ENCODE assay signal across 11 cellular contexts in the genomic region with DNA sequence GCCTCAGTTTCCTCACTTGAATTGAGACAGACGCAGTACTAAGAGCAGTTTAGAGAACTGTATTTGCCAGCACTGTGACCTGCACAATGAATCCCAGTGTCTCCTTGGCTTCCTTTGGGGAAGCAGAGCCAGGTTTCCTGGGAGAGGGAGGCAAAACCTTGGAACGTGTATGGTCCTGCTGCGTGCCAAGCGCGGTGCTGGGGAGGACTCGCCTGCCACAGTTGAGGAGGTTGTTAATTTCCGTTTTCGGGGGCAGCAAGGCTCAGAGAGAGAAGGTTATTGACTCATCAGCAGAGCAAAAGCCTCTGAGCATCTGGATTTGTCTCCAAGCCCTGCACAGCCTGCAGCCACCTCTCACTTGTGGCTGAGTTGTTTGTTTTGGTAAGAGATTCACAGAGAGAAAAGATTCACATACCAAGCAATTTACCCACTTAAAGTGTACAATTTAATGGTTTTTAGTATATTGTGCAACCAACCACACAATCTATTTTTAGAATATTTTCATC. TPM values are rescaled to one million over a fixed set of nuclear protein-coding genes. Genes with fewer than 3 reads are reported as not detected.
A peak's percentile ranks its signal among the peaks of the same experiment; 100 is the strongest.
DNase-seq lines count a peak whose midpoint lies in the region; ATAC-seq and TF ChIP-seq lines count a peak whose summit lies in the region.
"Had no signal": no experiment of that assay in that cellular context is flagged by ENCODE, and none has a peak within 500 bp of the region (broad histone marks: within the 10 kb centered on the region; RNA-seq: fewer than 3 reads in every experiment).

No MANE protein-coding gene starts in this region.

- no peaks in the 10 kb centered on the region for H3K9me3 Mint-ChIP-seq in activated CD4-positive, alpha-beta memory T cell treated with anti-CD3 and anti-CD28 coated beads, Interleukin-2, amount 10 ng/mL, durations not matched to agents 7 days and 5 days
- H3K9me3 Mint-ChIP-seq: memory B cell had no signal

- no peak overlapping the region for H3K4me3 ChIP-seq in choroid plexus epithelial cell (ENCODE audit: low read depth, low read length)

- no peak overlapping the region for H3K27ac Mint-ChIP-seq in activated CD4-positive, alpha-beta memory T cell treated with anti-CD3 and anti-CD28 coated beads, Interleukin-2, amount 10 ng/mL, durations not matched to agents 7 days and 5 days
- H3K27ac Mint-ChIP-seq: memory B cell had no signal

- CTCF ChIA-PET in activated CD4-positive, alpha-beta memory T cell treated with anti-CD3 and anti-CD28 coated beads, Interleukin-2, amount 10 ng/mL, durations not matched to agents 7 days and 5 days (lab: Charles Lee), result no interaction called here

- no peak overlapping the region for H3K4me3 Mint-ChIP-seq in activated CD4-positive, alpha-beta memory T cell treated with anti-CD3 and anti-CD28 coated beads, Interleukin-2, amount 10 ng/mL, durations not matched to agents 7 days and 5 days

- H3K4me1 Mint-ChIP-seq in activated CD4-positive, alpha-beta memory T cell treated with anti-CD3 and anti-CD28 coated beads, Interleukin-2, amount 10 ng/mL, durations not matched to agents 7 days and 5 days, result no peaks in the 10 kb centered on the region

- H3K36me3 Mint-ChIP-seq in activated CD4-positive, alpha-beta memory T cell treated with anti-CD3 and anti-CD28 coated beads, Interleukin-2, amount 10 ng/mL, durations not matched to agents 7 days and 5 days (ENCODE audit: low read depth), result no peaks in the 10 kb centered on the region

- peaks cover 37% of the 10 kb centered on the region for H3K27me3 Mint-ChIP-seq in activated CD4-positive, alpha-beta memory T cell treated with anti-CD3 and anti-CD28 coated beads, Interleukin-2, amount 10 ng/mL, durations not matched to agents 7 days and 5 days

- POLR2A ChIA-PET in activated CD4-positive, alpha-beta memory T cell treated with anti-CD3 and anti-CD28 coated beads, Interleukin-2, amount 10 ng/mL, durations not matched to agents 7 days and 5 days (lab: Charles Lee), result no interaction called here

- peak; percentile 67 for ATAC-seq in omental fat pad (ENCODE audit: low FRiP score)

- peak; percentile 86 for DNase-seq in Caki2 (ENCODE audit: low read depth)
- DNase-seq in NOMO-1 treated with DMSO at 0.1 percent for 48 hours (lab: John Stamatoyannopoulos, UW; ENCODE audit: unreplicated experiment), result peak; percentile 68
- DNase-seq in choroid plexus epithelial cell (ENCODE audit: low read depth), result peak; percentile 98
- no peak for DNase-seq in omental fat pad (ENCODE audit: low spot score)
- DNase-seq in NCI-H524 treated with DMSO at 0.1 percent for 48 hours (lab: John Stamatoyannopoulos, UW), result no peak
- no peak for DNase-seq in NCI-H524 (lab: John Stamatoyannopoulos, UW)
- DNase-seq in activated CD4-positive, alpha-beta memory T cell treated with anti-CD3 and anti-CD28 coated beads, Interleukin-2, amount 10 ng/mL, durations not matched to agents 7 days and 5 days, result no peak
- DNase-seq in CD1c-positive myeloid dendritic cell (ENCODE audit: extremely low spot score), result no peak
- DNase-seq: activated CD4-positive, CD25-positive, alpha-beta regulatory T cell; NCI-H146 had no signal

- TF ChIP-seq CTCF in choroid plexus epithelial cell (conservative IDR thresholded peaks at IDR 0.05; ENCODE audit: low read depth, low read length) (no peak), omental fat pad (IDR thresholded peaks at IDR 0.05) (no peak)

- in situ Hi-C loops in Caki2 (cut with HindIII; ENCODE audit: low pct_unique_long_range_greater_than_20kb, low sequenced_read_pairs), result no loop called here

RNA-seq across cellular contexts. Expression of a gene that starts 10.8 kb away (rescaled TPM):
- total RNA-seq in Caki2 (2014; rRNA removed; shearing (Covaris generic); ENCODE audit: low replicate concordance), result 0.03 TPM in 1 of 2 replicates, not detected in the other
- 1 to 10 TPM in 1 of 4 donors, under 1 TPM in 2, not detected in 1; 0.36 to 1.8 (median 0.37) TPM for total RNA-seq in omental fat pad
- not detected for total RNA-seq in activated CD4-positive, alpha-beta memory T cell treated with anti-CD3 and anti-CD28 coated beads, Interleukin-2, amount 10 ng/mL, durations not matched to agents 7 days and 5 days

RNA-seq across cellular contexts. Expression of a gene that starts 22.9 kb away (rescaled TPM):
- 4.1 and 5.6 TPM in 2 replicates for total RNA-seq in Caki2 (2014; rRNA removed; shearing (Covaris generic); ENCODE audit: low replicate concordance)
- 10 to 100 TPM in 3 of 4 donors, 1 to 10 TPM in 1; 6.9 to 29.9 (median 22.6) TPM for total RNA-seq in omental fat pad
- under 1 TPM; 0.20 to 0.33 TPM for total RNA-seq in activated CD4-positive, alpha-beta memory T cell treated with anti-CD3 and anti-CD28 coated beads, Interleukin-2, amount 10 ng/mL, durations not matched to agents 7 days and 5 days

RNA-seq across cellular contexts. Expression of a gene that starts 58.6 kb away (rescaled TPM):
- total RNA-seq in Caki2 (2014; rRNA removed; shearing (Covaris generic); ENCODE audit: low replicate concordance), result not detected in 2 replicates
- not detected for total RNA-seq in omental fat pad
- not detected for total RNA-seq in activated CD4-positive, alpha-beta memory T cell treated with anti-CD3 and anti-CD28 coated beads, Interleukin-2, amount 10 ng/mL, durations not matched to agents 7 days and 5 days

Comparison
In these comparisons a context has a peak if more than half of its experiments do, and no peak if none do; other contexts are left out.
1. DNase-seq: peak in Caki2 (single experiment), NOMO-1 treated with DMSO at 0.1 percent for 48 hours (single experiment) and choroid plexus epithelial cell (single experiment); none in omental fat pad (single experiment), NCI-H524 treated with DMSO at 0.1 percent for 48 hours (single experiment), NCI-H524 (0 of 2), activated CD4-positive, alpha-beta memory T cell treated with anti-CD3 and anti-CD28 coated beads, Interleukin-2, amount 10 ng/mL, durations not matched to agents 7 days and 5 days (single experiment) and CD1c-positive myeloid dendritic cell (single experiment).